ENCODE assay signal across 1 cellular context in the genomic region with DNA sequence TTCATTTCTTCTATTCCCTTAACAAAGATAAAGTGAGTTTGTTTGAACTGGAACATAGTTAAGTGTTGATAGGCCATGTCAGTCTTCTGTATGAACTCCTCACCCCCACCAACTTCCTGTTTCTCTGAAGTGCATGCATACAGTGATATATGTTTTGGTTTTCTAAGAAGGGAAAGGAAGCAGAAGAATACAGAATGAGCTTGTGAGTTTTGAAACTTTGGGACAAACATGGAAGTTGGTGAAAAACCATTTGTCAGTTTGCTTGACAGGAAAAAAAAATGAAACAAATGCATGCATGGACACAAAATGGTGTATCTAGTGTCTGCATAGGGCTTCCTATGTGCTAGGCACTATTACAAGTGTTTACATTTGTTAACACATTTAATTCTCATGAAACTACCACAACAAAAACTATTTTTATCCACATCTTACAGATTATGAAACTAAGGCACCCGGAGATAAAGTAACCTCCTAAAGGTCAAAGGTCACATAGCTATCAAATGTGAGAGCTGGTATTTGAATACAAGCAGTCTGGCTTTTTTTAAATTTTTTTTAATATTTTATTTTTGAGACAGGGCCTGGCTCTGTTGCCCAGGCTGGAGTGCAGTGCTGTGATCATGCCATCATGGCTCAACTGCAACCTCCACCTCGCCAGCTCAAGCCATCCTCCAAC.
TF ChIP-seq lines count a peak whose summit lies in the region.

No MANE protein-coding gene starts in this region.

TF ChIP-seq in K562, 482 proteins besides CTCF, POLR2A, EP300 and RAD21 (continued from another document and continues in another):
- TF ChIP-seq, protein P1, sequence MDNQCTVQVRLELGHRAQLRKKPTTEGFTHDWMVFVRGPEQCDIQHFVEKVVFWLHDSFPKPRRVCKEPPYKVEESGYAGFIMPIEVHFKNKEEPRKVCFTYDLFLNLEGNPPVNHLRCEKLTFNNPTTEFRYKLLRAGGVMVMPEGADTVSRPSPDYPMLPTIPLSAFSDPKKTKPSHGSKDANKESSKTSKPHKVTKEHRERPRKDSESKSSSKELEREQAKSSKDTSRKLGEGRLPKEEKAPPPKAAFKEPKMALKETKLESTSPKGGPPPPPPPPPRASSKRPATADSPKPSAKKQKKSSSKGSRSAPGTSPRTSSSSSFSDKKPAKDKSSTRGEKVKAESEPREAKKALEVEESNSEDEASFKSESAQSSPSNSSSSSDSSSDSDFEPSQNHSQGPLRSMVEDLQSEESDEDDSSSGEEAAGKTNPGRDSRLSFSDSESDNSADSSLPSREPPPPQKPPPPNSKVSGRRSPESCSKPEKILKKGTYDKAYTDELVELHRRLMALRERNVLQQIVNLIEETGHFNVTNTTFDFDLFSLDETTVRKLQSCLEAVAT (IDR thresholded peaks at IDR 0.05) = peak in 1 of 2 experiments; percentile 51; a peak in 1 of 4 replicates
- 0 out of 2 replicates have a peak, but pooled peaks have one; percentile 37 for TF ChIP-seq GABPB1 (CRISPR knock-in tag; IDR thresholded peaks at IDR 0.05)
- TF ChIP-seq ETV6 (IDR thresholded peaks at IDR 0.05; ENCODE audit: borderline replicate concordance in 1 of 2, low read depth in 2 of 2, low read length in 1 of 2) = peak in 1 of 2 experiments; percentile 67; a peak in 1 of 4 replicates
- no peak for TF ChIP-seq ETV6 (CRISPR knock-in tag; IDR thresholded peaks at IDR 0.05; ENCODE audit: borderline replicate concordance)
- TF ChIP-seq, protein P2, sequence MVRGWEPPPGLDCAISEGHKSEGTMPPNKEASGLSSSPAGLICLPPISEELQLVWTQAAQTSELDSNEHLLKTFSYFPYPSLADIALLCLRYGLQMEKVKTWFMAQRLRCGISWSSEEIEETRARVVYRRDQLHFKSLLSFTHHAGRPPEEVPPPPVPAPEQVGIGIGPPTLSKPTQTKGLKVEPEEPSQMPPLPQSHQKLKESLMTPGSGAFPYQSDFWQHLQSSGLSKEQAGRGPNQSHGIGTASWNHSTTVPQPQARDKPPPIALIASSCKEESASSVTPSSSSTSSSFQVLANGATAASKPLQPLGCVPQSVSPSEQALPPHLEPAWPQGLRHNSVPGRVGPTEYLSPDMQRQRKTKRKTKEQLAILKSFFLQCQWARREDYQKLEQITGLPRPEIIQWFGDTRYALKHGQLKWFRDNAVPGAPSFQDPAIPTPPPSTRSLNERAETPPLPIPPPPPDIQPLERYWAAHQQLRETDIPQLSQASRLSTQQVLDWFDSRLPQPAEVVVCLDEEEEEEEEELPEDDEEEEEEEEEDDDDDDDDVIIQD (CRISPR knock-in tag; IDR thresholded peaks at IDR 0.05) = peak; percentile 76; the same call in 1 of the 2 replicates
- TF ChIP-seq ZNF24 (IDR thresholded peaks at IDR 0.05) = peak; percentile 91
- TF ChIP-seq, protein P3, sequence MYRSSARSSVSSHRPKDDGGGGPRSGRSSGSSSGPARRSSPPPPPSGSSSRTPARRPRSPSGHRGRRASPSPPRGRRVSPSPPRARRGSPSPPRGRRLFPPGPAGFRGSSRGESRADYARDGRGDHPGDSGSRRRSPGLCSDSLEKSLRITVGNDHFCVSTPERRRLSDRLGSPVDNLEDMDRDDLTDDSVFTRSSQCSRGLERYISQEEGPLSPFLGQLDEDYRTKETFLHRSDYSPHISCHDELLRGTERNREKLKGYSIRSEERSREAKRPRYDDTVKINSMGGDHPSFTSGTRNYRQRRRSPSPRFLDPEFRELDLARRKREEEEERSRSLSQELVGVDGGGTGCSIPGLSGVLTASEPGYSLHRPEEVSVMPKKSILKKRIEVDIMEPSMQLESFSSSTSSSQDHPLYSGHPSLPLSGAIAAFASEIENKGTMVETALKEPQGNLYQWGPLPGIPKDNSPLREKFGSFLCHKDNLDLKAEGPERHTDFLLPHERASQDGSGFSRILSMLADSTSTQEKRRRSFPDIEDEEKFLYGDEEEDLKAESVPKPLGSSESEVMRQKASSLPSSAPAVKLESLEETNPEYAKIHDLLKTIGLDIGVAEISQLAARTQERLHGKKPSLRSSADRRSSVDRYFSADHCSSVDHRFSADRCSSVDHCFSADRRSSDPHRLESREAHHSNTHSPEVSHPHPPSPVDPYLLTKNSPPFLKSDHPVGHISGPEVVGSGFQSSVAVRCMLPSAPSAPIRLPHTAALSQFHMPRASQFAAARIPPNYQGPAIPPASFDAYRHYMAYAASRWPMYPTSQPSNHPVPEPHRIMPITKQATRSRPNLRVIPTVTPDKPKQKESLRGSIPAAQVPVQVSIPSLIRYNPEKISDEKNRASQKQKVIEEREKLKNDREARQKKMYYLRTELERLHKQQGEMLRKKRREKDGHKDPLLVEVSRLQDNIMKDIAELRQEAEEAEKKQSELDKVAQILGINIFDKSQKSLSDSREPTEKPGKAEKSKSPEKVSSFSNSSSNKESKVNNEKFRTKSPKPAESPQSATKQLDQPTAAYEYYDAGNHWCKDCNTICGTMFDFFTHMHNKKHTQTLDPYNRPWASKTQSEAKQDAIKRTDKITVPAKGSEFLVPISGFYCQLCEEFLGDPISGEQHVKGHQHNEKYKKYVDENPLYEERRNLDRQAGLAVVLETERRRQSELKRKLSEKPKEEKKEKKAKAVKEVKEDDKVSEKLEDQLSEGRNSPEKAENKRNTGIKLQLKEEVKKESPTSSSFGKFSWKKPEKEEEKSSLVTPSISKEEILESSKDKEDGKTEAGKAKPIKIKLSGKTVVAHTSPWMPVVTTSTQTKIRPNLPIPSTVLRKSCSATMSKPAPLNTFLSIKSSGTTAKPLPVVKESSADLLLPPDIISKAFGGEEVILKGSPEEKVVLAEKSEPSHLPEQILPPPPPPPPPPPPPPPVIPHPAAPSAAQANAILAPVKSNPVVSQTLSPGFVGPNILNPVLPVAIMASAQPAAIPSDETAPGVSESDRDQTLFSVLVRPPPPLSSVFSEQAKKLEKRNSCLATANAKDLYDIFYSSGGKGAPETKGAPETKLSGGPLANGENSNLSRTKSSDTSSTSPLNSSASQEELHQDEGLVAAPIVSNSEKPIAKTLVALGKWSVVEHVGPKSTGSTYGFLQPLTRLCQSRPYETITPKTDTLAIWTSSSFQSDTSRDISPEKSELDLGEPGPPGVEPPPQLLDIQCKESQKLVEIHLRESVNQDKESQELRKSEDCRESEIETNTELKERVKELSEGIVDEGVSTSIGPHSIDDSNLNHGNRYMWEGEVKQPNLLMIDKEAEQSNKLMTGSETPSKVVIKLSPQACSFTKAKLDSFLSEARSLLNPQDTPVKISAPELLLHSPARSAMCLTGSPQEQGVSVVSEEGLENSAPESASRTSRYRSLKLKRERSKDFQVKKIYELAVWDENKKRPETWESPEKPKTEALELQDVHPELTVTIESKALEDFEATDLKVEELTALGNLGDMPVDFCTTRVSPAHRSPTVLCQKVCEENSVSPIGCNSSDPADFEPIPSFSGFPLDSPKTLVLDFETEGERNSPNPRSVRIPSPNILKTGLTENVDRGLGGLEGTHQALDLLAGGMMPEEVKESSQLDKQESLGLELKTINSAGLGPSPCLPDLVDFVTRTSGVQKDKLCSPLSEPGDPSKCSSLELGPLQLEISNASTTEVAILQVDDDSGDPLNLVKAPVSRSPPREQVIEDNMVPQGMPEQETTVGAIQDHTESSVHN (IDR thresholded peaks at IDR 0.05; ENCODE audit: borderline replicate concordance in 1 of 2, low read depth in 1 of 2) = 0 out of 4 replicates have a peak, but pooled peaks of 1 of the 2 experiments have one; percentile 66
- TF ChIP-seq, protein P4, sequence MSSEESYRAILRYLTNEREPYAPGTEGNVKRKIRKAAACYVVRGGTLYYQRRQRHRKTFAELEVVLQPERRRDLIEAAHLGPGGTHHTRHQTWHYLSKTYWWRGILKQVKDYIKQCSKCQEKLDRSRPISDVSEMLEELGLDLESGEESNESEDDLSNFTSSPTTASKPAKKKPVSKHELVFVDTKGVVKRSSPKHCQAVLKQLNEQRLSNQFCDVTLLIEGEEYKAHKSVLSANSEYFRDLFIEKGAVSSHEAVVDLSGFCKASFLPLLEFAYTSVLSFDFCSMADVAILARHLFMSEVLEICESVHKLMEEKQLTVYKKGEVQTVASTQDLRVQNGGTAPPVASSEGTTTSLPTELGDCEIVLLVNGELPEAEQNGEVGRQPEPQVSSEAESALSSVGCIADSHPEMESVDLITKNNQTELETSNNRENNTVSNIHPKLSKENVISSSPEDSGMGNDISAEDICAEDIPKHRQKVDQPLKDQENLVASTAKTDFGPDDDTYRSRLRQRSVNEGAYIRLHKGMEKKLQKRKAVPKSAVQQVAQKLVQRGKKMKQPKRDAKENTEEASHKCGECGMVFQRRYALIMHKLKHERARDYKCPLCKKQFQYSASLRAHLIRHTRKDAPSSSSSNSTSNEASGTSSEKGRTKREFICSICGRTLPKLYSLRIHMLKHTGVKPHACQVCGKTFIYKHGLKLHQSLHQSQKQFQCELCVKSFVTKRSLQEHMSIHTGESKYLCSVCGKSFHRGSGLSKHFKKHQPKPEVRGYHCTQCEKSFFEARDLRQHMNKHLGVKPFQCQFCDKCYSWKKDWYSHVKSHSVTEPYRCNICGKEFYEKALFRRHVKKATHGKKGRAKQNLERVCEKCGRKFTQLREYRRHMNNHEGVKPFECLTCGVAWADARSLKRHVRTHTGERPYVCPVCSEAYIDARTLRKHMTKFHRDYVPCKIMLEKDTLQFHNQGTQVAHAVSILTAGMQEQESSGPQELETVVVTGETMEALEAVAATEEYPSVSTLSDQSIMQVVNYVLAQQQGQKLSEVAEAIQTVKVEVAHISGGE (CRISPR knock-in tag; IDR thresholded peaks at IDR 0.05) = 0 out of 6 replicates have a peak, but pooled peaks of 1 of the 3 experiments have one; percentile 32
- TF ChIP-seq TEAD4 (IDR thresholded peaks at IDR 0.05; ENCODE audit: low read length) = peak; percentile 69; the same call in 1 of the 2 replicates
- TF ChIP-seq TEAD4 (CRISPR knock-in tag; IDR thresholded peaks at IDR 0.05; ENCODE audit: borderline replicate concordance) = no peak
- peak; percentile 92 for TF ChIP-seq LEF1 (IDR thresholded peaks at IDR 0.05)
- peak; percentile 85; the same call in 1 of the 2 replicates for TF ChIP-seq CHAMP1 (IDR thresholded peaks at IDR 0.05)
- TF ChIP-seq CREB5 (CRISPR knock-in tag; IDR thresholded peaks at IDR 0.05) = peak; percentile 77; the same call in 1 of the 2 replicates
- TF ChIP-seq STAT5A (IDR thresholded peaks at IDR 0.05; ENCODE audit: borderline replicate concordance, low read length) = peak; percentile 70
- 0 out of 2 replicates have a peak, but pooled peaks have one; percentile 26 for TF ChIP-seq ZBTB2 (IDR thresholded peaks at IDR 0.05)
- peak; percentile 69 for TF ChIP-seq GABPA (tag; conservative IDR thresholded peaks at IDR 0.05; ENCODE audit: low read depth)
- TF ChIP-seq, protein P5, sequence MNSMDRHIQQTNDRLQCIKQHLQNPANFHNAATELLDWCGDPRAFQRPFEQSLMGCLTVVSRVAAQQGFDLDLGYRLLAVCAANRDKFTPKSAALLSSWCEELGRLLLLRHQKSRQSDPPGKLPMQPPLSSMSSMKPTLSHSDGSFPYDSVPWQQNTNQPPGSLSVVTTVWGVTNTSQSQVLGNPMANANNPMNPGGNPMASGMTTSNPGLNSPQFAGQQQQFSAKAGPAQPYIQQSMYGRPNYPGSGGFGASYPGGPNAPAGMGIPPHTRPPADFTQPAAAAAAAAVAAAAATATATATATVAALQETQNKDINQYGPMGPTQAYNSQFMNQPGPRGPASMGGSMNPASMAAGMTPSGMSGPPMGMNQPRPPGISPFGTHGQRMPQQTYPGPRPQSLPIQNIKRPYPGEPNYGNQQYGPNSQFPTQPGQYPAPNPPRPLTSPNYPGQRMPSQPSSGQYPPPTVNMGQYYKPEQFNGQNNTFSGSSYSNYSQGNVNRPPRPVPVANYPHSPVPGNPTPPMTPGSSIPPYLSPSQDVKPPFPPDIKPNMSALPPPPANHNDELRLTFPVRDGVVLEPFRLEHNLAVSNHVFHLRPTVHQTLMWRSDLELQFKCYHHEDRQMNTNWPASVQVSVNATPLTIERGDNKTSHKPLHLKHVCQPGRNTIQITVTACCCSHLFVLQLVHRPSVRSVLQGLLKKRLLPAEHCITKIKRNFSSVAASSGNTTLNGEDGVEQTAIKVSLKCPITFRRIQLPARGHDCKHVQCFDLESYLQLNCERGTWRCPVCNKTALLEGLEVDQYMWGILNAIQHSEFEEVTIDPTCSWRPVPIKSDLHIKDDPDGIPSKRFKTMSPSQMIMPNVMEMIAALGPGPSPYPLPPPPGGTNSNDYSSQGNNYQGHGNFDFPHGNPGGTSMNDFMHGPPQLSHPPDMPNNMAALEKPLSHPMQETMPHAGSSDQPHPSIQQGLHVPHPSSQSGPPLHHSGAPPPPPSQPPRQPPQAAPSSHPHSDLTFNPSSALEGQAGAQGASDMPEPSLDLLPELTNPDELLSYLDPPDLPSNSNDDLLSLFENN (IDR thresholded peaks at IDR 0.05; ENCODE audit: low read depth in 2 of 2, low read length in 2 of 2) = 0 out of 4 replicates have a peak, but pooled peaks of 1 of the 2 experiments have one; percentile 28
